ENCODE assay signal across 9 cellular contexts in genomic region chr15:27066446-27066845, GRCh38.
"Had no signal": no experiment of that assay in that cellular context is flagged by ENCODE, and none has a peak within 500 bp of the region (broad histone marks: within the 10 kb centered on the region; RNA-seq: fewer than 3 reads in every experiment).

No MANE protein-coding gene starts in this region.

- H3K9me3 ChIP-seq: HAP-1 had no signal

- DNase-seq: GM23248, GOT3, H7, H9, HCEC 1CT, HFFc6 had no signal

- H3K4me3 Mint-ChIP-seq: GM23338, H9, HFFc6 had no signal

- H3K4me3 ChIP-seq: GM23248, GM23338, HAP-1 had no signal

- H3K36me3 ChIP-seq: HAP-1 had no signal

- H3K4me1 ChIP-seq: HAP-1 had no signal

- H2AFZ ChIP-seq: GM23248, GM23338 had no signal

- H3K4me2 ChIP-seq: GM23338 had no signal

- H3K27ac ChIP-seq: GM23248 had no signal

- H3K9ac ChIP-seq: GM23248 had no signal

- H3K27ac Mint-ChIP-seq: GM23338, H9, HFFc6 had no signal

- ATAC-seq: GM23338, HCT116 had no signal
